9 cellular contexts compared by ENCODE assay signal in the genomic region with DNA sequence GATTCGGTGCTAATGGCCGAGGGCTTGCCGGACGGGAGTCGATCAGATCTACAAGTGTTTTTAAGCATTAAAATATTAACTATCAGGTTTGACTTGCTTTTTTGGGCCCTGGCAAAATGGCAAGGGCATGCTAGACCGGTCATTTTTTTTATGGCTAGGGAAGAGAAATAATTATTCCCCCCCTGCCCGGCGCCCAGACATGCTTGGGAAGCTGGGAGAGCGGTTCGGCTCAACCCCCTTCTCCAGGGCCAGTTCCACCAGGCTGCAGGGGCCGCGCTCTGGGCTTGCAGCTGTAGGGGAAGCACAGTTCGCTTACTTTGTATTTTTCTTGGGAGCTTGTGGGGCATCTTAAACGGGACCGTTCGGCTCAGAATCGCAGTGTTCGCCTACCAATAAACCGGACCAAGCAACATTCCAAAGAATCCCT. TPM values are rescaled to one million over a fixed set of nuclear protein-coding genes. Genes with fewer than 3 reads are reported as not detected.
DNase-seq lines count a peak whose midpoint lies in the region; ATAC-seq and TF ChIP-seq lines count a peak whose summit lies in the region.
"Had no signal": no experiment of that assay in that cellular context is flagged by ENCODE, and none has a peak within 500 bp of the region (broad histone marks: within the 10 kb centered on the region; RNA-seq: fewer than 3 reads in every experiment).

No MANE protein-coding gene starts in this region.

- TF ChIP-seq POLR2A in right lobe of liver (IDR thresholded peaks at IDR 0.05) = no peak

- 6% methylated on average over 12 of the region's 19 CpGs for WGBS in right lobe of liver (ENCODE audit: insufficient coverage, low coverage, low lambda C conversion rate, missing lambda C conversion rate)

- no peaks in the 10 kb centered on the region for H3K9me3 ChIP-seq in right lobe of liver

- intact Hi-C loops in right lobe of liver (cut with DNase I) = no loop called here

- H3K36me3 ChIP-seq in right lobe of liver = peaks cover 0 to 3% (median 0%) of the 10 kb centered on the region in 4 donors

- H3K27me3 ChIP-seq in right lobe of liver = no peaks in the 10 kb centered on the region

- TF ChIP-seq CTCF in cardiac fibroblast (IDR thresholded peaks at IDR 0.05; ENCODE audit: low read depth, low read length) (no peak), right lobe of liver (IDR thresholded peaks at IDR 0.05) (no peak)

- DNase-seq in DMS 273 (lab: John Stamatoyannopoulos, UW; ENCODE audit: unreplicated experiment) (peak; percentile 18), DMS 273 treated with DMSO at 0.1 percent for 48 hours (lab: John Stamatoyannopoulos, UW) (no peak), cardiac fibroblast (ENCODE audit: low read depth in 2 of 2) (peak; percentile 45 to 52), right lobe of liver (peak; percentile 51 to 61 (median 58)), substantia nigra (lab: John Stamatoyannopoulos, UW) (peak in 33 of 49 donors; percentile 3 to 52 (median 28))

- H3K4me3 ChIP-seq in cardiac fibroblast (replicated peaks in 1 of 2; ENCODE audit: low read depth in 2 of 2, low read length in 2 of 2) = peak overlapping the region; percentile 72 to 74
- H3K4me3 ChIP-seq in right lobe of liver = peak overlapping the region; percentile 65 to 84 (median 74)

- peak overlapping the region; percentile 97 to 99 (median 99) for H3K27ac ChIP-seq in right lobe of liver
- H3K27ac ChIP-seq in substantia nigra (ENCODE audit: low read depth, low read length, poor library complexity, severe bottlenecking) = peak overlapping the region; percentile 65
- H3K27ac ChIP-seq: 22Rv1 had no signal

- peaks cover 0 to 41% (median 13%) of the 10 kb centered on the region in 4 donors for H3K4me1 ChIP-seq in right lobe of liver

- no peak for ATAC-seq in right lobe of liver
- no peak for ATAC-seq in HG02678 (IDR thresholded peaks at IDR 0.05; ENCODE audit: unreplicated experiment)
- ATAC-seq in GM19395 (IDR thresholded peaks at IDR 0.05; ENCODE audit: unreplicated experiment) = no peak
- no peak for ATAC-seq in GM21526 (IDR thresholded peaks at IDR 0.05; ENCODE audit: low FRiP score, unreplicated experiment)

RNA-seq across cellular contexts. Expression of a gene that starts 3.0 kb away (rescaled TPM):
- 10 to 100 TPM in 5 of 6 experiments, 1 to 10 TPM in 1; 9.4 to 33.2 (median 16.7) TPM for total RNA-seq in right lobe of liver
